8 cellular contexts compared by ENCODE assay signal in the genomic region with DNA sequence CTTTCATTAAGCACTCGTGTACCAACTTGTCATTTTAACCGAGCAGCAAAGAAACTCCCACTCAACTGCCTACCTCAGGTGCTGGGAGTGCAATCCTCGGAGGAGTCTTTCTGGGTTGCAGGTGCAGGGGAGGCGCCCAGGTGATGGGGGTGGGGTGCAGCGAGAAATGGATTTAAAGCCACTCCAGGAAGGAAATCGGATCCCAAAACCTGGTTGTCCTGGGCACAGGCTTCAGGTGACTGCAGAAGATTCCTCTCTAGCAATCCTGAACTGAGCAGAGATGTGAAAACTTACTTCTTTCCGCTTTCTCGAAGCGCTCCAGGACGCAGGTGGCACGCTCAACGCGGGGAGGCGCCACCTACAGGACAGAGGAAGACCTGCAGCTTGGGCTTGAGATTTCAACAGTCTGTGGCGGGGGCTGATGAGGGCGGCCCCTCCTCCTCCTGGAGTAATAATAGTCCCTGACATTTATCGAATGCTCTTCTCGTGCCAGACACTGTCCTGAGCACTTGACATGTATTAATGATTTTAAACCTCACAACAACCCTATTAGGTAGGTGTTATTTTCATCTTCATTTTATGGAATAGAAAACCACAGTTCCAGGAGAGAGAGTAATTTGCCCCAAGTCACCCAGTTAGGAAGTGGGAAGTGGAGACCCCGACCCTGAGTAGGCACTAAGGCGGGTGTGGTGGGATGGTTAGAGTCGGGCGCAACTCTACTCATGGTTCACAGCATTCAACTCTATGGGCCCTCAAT. TPM values are rescaled to one million over a fixed set of nuclear protein-coding genes. Genes with fewer than 3 reads are reported as not detected.
A peak's percentile ranks its signal among the peaks of the same experiment; 100 is the strongest.
DNase-seq lines count a peak whose midpoint lies in the region; ATAC-seq and TF ChIP-seq lines count a peak whose summit lies in the region.

No MANE protein-coding gene starts in this region.

- H3K4me2 ChIP-seq in smooth muscle cell: peak overlapping the region; percentile 63

- no peaks in the 10 kb centered on the region for H4K20me1 ChIP-seq in smooth muscle cell (ENCODE audit: low read depth)

- no CpG with 5 or more reads among the region's 22 CpGs for WGBS in iPS DF 6.9 (ENCODE audit: insufficient coverage, insufficient read length)
- WGBS in smooth muscle cell (ENCODE audit: low lambda C conversion rate): 16% methylated on average over 22 of the region's 22 CpGs

- H3K27ac Mint-ChIP-seq in T-helper 1 cell treated with Interleukin-12 subunit alpha and Interleukin-12 subunit beta and Interleukin-4 antibody, amounts not matched to agents 30 μg/mL and 1 μg/mL, for 36 hours: no peak overlapping the region

- H3K36me3 ChIP-seq in adipocyte (ENCODE audit: control insufficient read depth, insufficient read depth, low read length, severe bottlenecking) (no peaks in the 10 kb centered on the region), iPS DF 6.9 (ENCODE audit: control insufficient read depth, insufficient read depth, low read length) (no peaks in the 10 kb centered on the region), smooth muscle cell (ENCODE audit: low read depth) (no peaks in the 10 kb centered on the region)

- peak overlapping the region; percentile 42 for H3K4me3 Mint-ChIP-seq in T-helper 1 cell treated with Interleukin-12 subunit alpha and Interleukin-12 subunit beta and Interleukin-4 antibody, amounts not matched to agents 30 μg/mL and 1 μg/mL, for 36 hours

- H3K27me3 ChIP-seq in adipocyte (replicated peaks; ENCODE audit: control insufficient read depth, insufficient read depth, low read length): peaks cover 15% of the 10 kb centered on the region
- H3K27me3 ChIP-seq in iPS DF 6.9 (ENCODE audit: control insufficient read depth, insufficient read depth, low read length): no peaks in the 10 kb centered on the region; the same call in 1 of the 2 replicates
- peaks cover 55% of the 10 kb centered on the region for H3K27me3 ChIP-seq in smooth muscle cell (ENCODE audit: low read depth)

- H3K27me3 Mint-ChIP-seq in T-helper 1 cell treated with Interleukin-12 subunit alpha and Interleukin-12 subunit beta and Interleukin-4 antibody, amounts not matched to agents 30 μg/mL and 1 μg/mL, for 36 hours (ENCODE audit: low read depth): no peaks in the 10 kb centered on the region

- H3K36me3 Mint-ChIP-seq in T-helper 1 cell treated with Interleukin-12 subunit alpha and Interleukin-12 subunit beta and Interleukin-4 antibody, amounts not matched to agents 30 μg/mL and 1 μg/mL, for 36 hours (ENCODE audit: low read depth): peaks cover 6% of the 10 kb centered on the region

- H3K4me3 ChIP-seq in NB4 (ENCODE audit: low read depth, low read length) (no peak overlapping the region), adipocyte (ENCODE audit: low read length) (no peak overlapping the region), iPS DF 6.9 (ENCODE audit: low read length) (peak overlapping the region; percentile 20; the same call in 1 of the 2 replicates), smooth muscle cell (peak overlapping the region; percentile 14)

- peaks cover 12% of the 10 kb centered on the region for H3K9me3 ChIP-seq in adipocyte (ENCODE audit: control insufficient read depth, low read length)
- H3K9me3 ChIP-seq in iPS DF 6.9 (ENCODE audit: control insufficient read depth, insufficient read depth, low read length): no peaks in the 10 kb centered on the region
- no peaks in the 10 kb centered on the region for H3K9me3 ChIP-seq in smooth muscle cell (replicated peaks; ENCODE audit: low read depth)

- peak; percentile 92 for TF ChIP-seq CTCF in AG09319 (IDR thresholded peaks at IDR 0.05; ENCODE audit: low read depth, low read length)
- TF ChIP-seq CTCF in NB4 (IDR thresholded peaks at IDR 0.05; ENCODE audit: low read depth, low read length): peak; percentile 83
- peak; percentile 94 for TF ChIP-seq CTCF in smooth muscle cell (IDR thresholded peaks at IDR 0.05; ENCODE audit: borderline replicate concordance, insufficient read depth, poor library complexity, severe bottlenecking)

- H3K9me3 Mint-ChIP-seq in T-helper 1 cell treated with Interleukin-12 subunit alpha and Interleukin-12 subunit beta and Interleukin-4 antibody, amounts not matched to agents 30 μg/mL and 1 μg/mL, for 36 hours: no peaks in the 10 kb centered on the region

- H3K4me1 ChIP-seq in adipocyte (ENCODE audit: control insufficient read depth, insufficient read depth, low read length): no peaks in the 10 kb centered on the region
- H3K4me1 ChIP-seq in iPS DF 6.9 (ENCODE audit: control insufficient read depth, insufficient read depth, low read length): peaks cover 2% of the 10 kb centered on the region; the same call in 1 of the 2 replicates
- H3K4me1 ChIP-seq in smooth muscle cell (ENCODE audit: low read depth): no peaks in the 10 kb centered on the region

- H3K9ac ChIP-seq in adipocyte (ENCODE audit: low read length): no peak overlapping the region
- H3K9ac ChIP-seq in smooth muscle cell (ENCODE audit: low read depth): no peak overlapping the region

- no peaks in the 10 kb centered on the region for H3K79me2 ChIP-seq in smooth muscle cell (ENCODE audit: low read depth)

- no peak for TF ChIP-seq POLR2A in NB4 (IDR thresholded peaks at IDR 0.05; ENCODE audit: extremely low read depth, insufficient read length)

- H2AFZ ChIP-seq in smooth muscle cell (ENCODE audit: low read depth): no peak overlapping the region

- DNase-seq in AG09319 (ENCODE audit: extremely low read depth, low read depth): no peak
- DNase-seq in NB4 (ENCODE audit: low read depth): peak; percentile 63
- peak; percentile 51 for DNase-seq in adipocyte (ENCODE audit: low read depth)
- DNase-seq in iPS DF 6.9 (ENCODE audit: low read depth, low spot score): no peak
- no peak for DNase-seq in smooth muscle cell (lab: John Stamatoyannopoulos, UW; ENCODE audit: unreplicated experiment)

- no peaks in the 10 kb centered on the region for H3F3A ChIP-seq in smooth muscle cell (ENCODE audit: low read depth)

- peaks cover 53% of the 10 kb centered on the region for H3K4me1 Mint-ChIP-seq in T-helper 1 cell treated with Interleukin-12 subunit alpha and Interleukin-12 subunit beta and Interleukin-4 antibody, amounts not matched to agents 30 μg/mL and 1 μg/mL, for 36 hours (ENCODE audit: low read depth)

- H3K27ac ChIP-seq in iPS DF 6.9 (ENCODE audit: low read length) (no peak overlapping the region), smooth muscle cell (ENCODE audit: low read depth) (no peak overlapping the region)

- ATAC-seq in GM18907 (IDR thresholded peaks at IDR 0.05; ENCODE audit: unreplicated experiment) (peak; percentile 69), HG02884 (IDR thresholded peaks at IDR 0.05; ENCODE audit: unreplicated experiment) (no peak)

RNA-seq across cellular contexts. Expression of a gene that starts 27.2 kb away (rescaled TPM):
- total RNA-seq in smooth muscle cell: not detected in 2 replicates
- not detected in 2 replicates for polyA plus RNA-seq in smooth muscle cell

Comparison
In these comparisons a context has a peak if more than half of its experiments do, and no peak if none do; other contexts are left out.
1. DNase-seq: peak in NB4 (single experiment) and adipocyte (single experiment); none in AG09319 (single experiment), iPS DF 6.9 (single experiment) and smooth muscle cell (single experiment).
2. H3K4me3 ChIP-seq: peak in iPS DF 6.9 (single experiment) and smooth muscle cell (single experiment); none in NB4 (single experiment) and adipocyte (single experiment).
3. Peak in every context shown above with its lines, with median percentiles within 50 percentile points of each other: CTCF ChIP-seq.